19 cellular contexts compared by ENCODE assay signal in genomic region chr2:85236107-85236506, GRCh38.
"Had no signal": no experiment of that assay in that cellular context is flagged by ENCODE, and none has a peak within 500 bp of the region (broad histone marks: within the 10 kb centered on the region; RNA-seq: fewer than 3 reads in every experiment).

No MANE protein-coding gene starts in this region.

- H3K36me3 Mint-ChIP-seq: activated CD8-positive, alpha-beta memory T cell treated with anti-CD3 and anti-CD28 coated beads, Interleukin-2, amount 10 ng/mL, durations not matched to agents 7 days and 5 days; activated naive CD8-positive, alpha-beta T cell had no signal

- DNase-seq: activated CD4-positive, alpha-beta T cell treated with anti-CD3 and anti-CD28 coated beads, Interleukin-2, amount 10 ng/mL, durations not matched to agents 24 days and 14 days; activated CD4-positive, alpha-beta T cell treated with anti-CD3 and anti-CD28 coated beads, Interleukin-2, amount 50 U/mL, for 48 hours; activated CD4-positive, CD25-positive, alpha-beta regulatory T cell treated with anti-CD3 and anti-CD28 coated beads, Interleukin-2, amount 50 U/mL, for 72 hours; activated CD8-positive, alpha-beta memory T cell treated with anti-CD3 and anti-CD28 coated beads, Interleukin-2, amount 10 ng/mL, durations not matched to agents 7 days and 5 days; activated gamma-delta T cell; activated naive CD4-positive, alpha-beta T cell treated with anti-CD3 and anti-CD28 coated beads for 36 hours; activated T-cell treated with anti-CD3 and anti-CD28 coated beads, Interleukin-2, amount 50 U/mL, for 4 hours; amygdala; Kasumi-1; NCI-H1105 treated with DMSO at 0.1 percent for 48 hours; NCI-H1436 treated with DMSO at 0.1 percent for 48 hours; NCI-H187; NCI-H2081; NCI-H524; PC-3; SHP77 treated with DMSO at 0.1 percent for 48 hours had no signal

- H3K4me3 Mint-ChIP-seq: activated CD4-positive, alpha-beta T cell treated with anti-CD3 and anti-CD28 coated beads, Interleukin-2, amount 10 ng/mL, durations not matched to agents 24 days and 14 days; activated CD8-positive, alpha-beta memory T cell treated with anti-CD3 and anti-CD28 coated beads, Interleukin-2, amount 10 ng/mL, durations not matched to agents 7 days and 5 days; activated naive CD4-positive, alpha-beta T cell treated with anti-CD3 and anti-CD28 coated beads for 36 hours; activated naive CD8-positive, alpha-beta T cell; activated T-cell treated with anti-CD3 and anti-CD28 coated beads, Interleukin-2, amount 50 U/mL, for 4 hours; brain; T-helper 1 cell treated with Interleukin-12 subunit alpha and Interleukin-12 subunit beta and Interleukin-4 antibody, amounts not matched to agents 30 μg/mL and 1 μg/mL, for 36 hours had no signal

- H3K27me3 Mint-ChIP-seq: brain had no signal

- H3K4me1 Mint-ChIP-seq: activated CD8-positive, alpha-beta memory T cell treated with anti-CD3 and anti-CD28 coated beads, Interleukin-2, amount 10 ng/mL, durations not matched to agents 7 days and 5 days had no signal

- H3K9me3 Mint-ChIP-seq: activated CD4-positive, alpha-beta T cell treated with anti-CD3 and anti-CD28 coated beads, Interleukin-2, amount 10 ng/mL, durations not matched to agents 24 days and 14 days; activated naive CD4-positive, alpha-beta T cell treated with anti-CD3 and anti-CD28 coated beads for 36 hours; activated T-cell treated with anti-CD3 and anti-CD28 coated beads, Interleukin-2, amount 50 U/mL, for 4 hours; T-helper 1 cell treated with Interleukin-12 subunit alpha and Interleukin-12 subunit beta and Interleukin-4 antibody, amounts not matched to agents 30 μg/mL and 1 μg/mL, for 36 hours had no signal

- H3K27ac Mint-ChIP-seq: activated CD4-positive, alpha-beta T cell treated with anti-CD3 and anti-CD28 coated beads, Interleukin-2, amount 10 ng/mL, durations not matched to agents 24 days and 14 days; activated CD8-positive, alpha-beta memory T cell treated with anti-CD3 and anti-CD28 coated beads, Interleukin-2, amount 10 ng/mL, durations not matched to agents 7 days and 5 days; activated naive CD4-positive, alpha-beta T cell treated with anti-CD3 and anti-CD28 coated beads for 36 hours; activated naive CD8-positive, alpha-beta T cell; brain; T-helper 1 cell treated with Interleukin-12 subunit alpha and Interleukin-12 subunit beta and Interleukin-4 antibody, amounts not matched to agents 30 μg/mL and 1 μg/mL, for 36 hours had no signal

- ATAC-seq: activated CD8-positive, alpha-beta memory T cell treated with anti-CD3 and anti-CD28 coated beads, Interleukin-2, amount 10 ng/mL, durations not matched to agents 7 days and 5 days; activated T-cell treated with anti-CD3 and anti-CD28 coated beads, Interleukin-2, amount 50 U/mL, for 4 hours; PC-3 had no signal
